Comparison of ENCODE assay signal across 8 cellular contexts in the genomic region with DNA sequence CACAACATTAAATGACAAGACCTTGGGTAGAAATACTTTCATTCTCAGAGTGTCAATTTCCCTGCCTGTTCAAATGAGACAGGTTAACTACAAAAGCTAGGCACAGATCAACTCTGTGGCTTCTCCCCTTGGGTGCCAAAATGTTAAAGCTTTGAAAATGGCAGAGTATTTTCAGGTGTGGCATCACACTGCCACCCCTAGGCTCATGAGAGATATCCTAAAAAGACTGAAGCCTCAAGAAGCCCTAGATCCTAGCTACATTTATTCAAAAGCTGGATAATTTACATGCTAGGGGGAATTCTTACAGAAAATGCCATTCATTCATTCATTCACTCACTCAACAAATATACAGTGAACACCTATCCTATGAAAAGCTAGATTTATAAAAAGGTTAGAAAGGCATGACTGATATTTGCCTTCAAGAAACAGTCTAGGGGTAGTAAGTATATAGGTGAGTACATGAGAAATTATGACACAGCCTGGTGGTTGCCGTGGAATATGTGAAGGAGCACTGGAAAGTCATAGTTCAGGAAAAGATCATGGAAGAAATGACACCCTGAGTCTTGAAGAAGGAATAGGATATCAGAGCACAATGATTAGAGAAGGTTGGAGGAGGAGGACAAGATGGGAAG. TPM values are rescaled to one million over a fixed set of nuclear protein-coding genes. Genes with fewer than 3 reads are reported as not detected.
DNase-seq lines count a peak whose midpoint lies in the region; ATAC-seq and TF ChIP-seq lines count a peak whose summit lies in the region.

No MANE protein-coding gene starts in this region.

- CTCF ChIA-PET in AG04450 (lab: Charles Lee), result interaction anchor here (0.6 to 6.6 kb wide), 15 partner anchors 12 to 591 kb away, joined by 3 to 207 read pairs (median 9); partner anchors contain the start of gene RHOU

- intact Hi-C loops in dorsolateral prefrontal cortex (cut with DNase I), result loop anchor here (1.0 to 10.0 kb wide), 2 partner anchors 24 to 520 kb away; partner anchors contain the start of gene RHOU (in 2 of the 2)
- intact Hi-C loops in gastrocnemius medialis (cut with DNase I; ENCODE audit: low total_unique reads), result no loop called here

- H3K27ac ChIP-seq in AG04450 (ENCODE audit: low read depth, low read length) (no peak overlapping the region), dorsolateral prefrontal cortex (peak overlapping the region in 23 of 59 donors; percentile 0 to 95 (median 22)), gastrocnemius medialis (no peak overlapping the region)

- TF ChIP-seq CTCF in AG04450 (IDR thresholded peaks at IDR 0.05; ENCODE audit: low read depth, low read length), result peak; percentile 27
- TF ChIP-seq CTCF in GM06990 (IDR thresholded peaks at IDR 0.05; ENCODE audit: insufficient read depth, low read length, poor library complexity, severe bottlenecking), result peak; percentile 22
- peak in 54 of 56 donors; percentile 29 to 74 (median 56) for TF ChIP-seq CTCF in dorsolateral prefrontal cortex (IDR thresholded peaks at IDR 0.05 in 54 of 56, conservative IDR thresholded peaks at IDR 0.05 in 2 of 56; ENCODE audit: low read depth in 1 of 56, partially characterized antibody in 56 of 56)
- TF ChIP-seq CTCF in gastrocnemius medialis (IDR thresholded peaks at IDR 0.05 in 4 of 5, conservative IDR thresholded peaks at IDR 0.05 in 1 of 5), result peak in 3 of 5 experiments; percentile 42 to 44 (median 42)

- no peak for DNase-seq in AG04450 (ENCODE audit: low read depth, low spot score)
- no peak for DNase-seq in GM06990 (ENCODE audit: extremely low read depth, insufficient read length)
- peak; percentile 31 for DNase-seq in NCI-H82 treated with DMSO at 0.1 percent for 48 hours (lab: John Stamatoyannopoulos, UW; ENCODE audit: unreplicated experiment)
- DNase-seq in dorsolateral prefrontal cortex, result peak in 1 of 10 donors; percentile 32
- no peak for DNase-seq in gastrocnemius medialis
- DNase-seq in EL, result no peak

- peaks cover 9% of the 10 kb centered on the region for H3K27me3 ChIP-seq in AG04450 (ENCODE audit: control insufficient read depth, insufficient read depth, low read length)
- no peaks in the 10 kb centered on the region for H3K27me3 ChIP-seq in GM06990 (replicated peaks; ENCODE audit: control insufficient read depth, insufficient read depth, low read length)
- H3K27me3 ChIP-seq in dorsolateral prefrontal cortex, result no peaks in the 10 kb centered on the region
- H3K27me3 ChIP-seq in gastrocnemius medialis, result no peaks in the 10 kb centered on the region

- no peak for TF ChIP-seq POLR2A in gastrocnemius medialis (IDR thresholded peaks at IDR 0.05)

- no peaks in the 10 kb centered on the region; the same call in 1 of the 2 replicates for H3K9me3 ChIP-seq in AG04450 (ENCODE audit: control insufficient read depth, insufficient read depth, low read length)
- no peaks in the 10 kb centered on the region for H3K9me3 ChIP-seq in gastrocnemius medialis

- no peaks in the 10 kb centered on the region for H3K36me3 ChIP-seq in GM06990 (ENCODE audit: control insufficient read depth, insufficient read depth, low read length)
- no peaks in the 10 kb centered on the region for H3K36me3 ChIP-seq in gastrocnemius medialis

- H3K4me3 ChIP-seq in AG04450 (ENCODE audit: low read depth, low read length) (no peak overlapping the region), GM06990 (replicated peaks; ENCODE audit: low read depth, low read length) (no peak overlapping the region), dorsolateral prefrontal cortex (no peak overlapping the region), gastrocnemius medialis (no peak overlapping the region)

- peaks cover 5 to 8% of the 10 kb centered on the region in 2 donors for H3K4me1 ChIP-seq in gastrocnemius medialis

- ATAC-seq in gastrocnemius medialis (peak; percentile 50 to 75), GM19351 (IDR thresholded peaks at IDR 0.05; ENCODE audit: unreplicated experiment) (no peak), GM18873 (IDR thresholded peaks at IDR 0.05; ENCODE audit: low FRiP score, unreplicated experiment) (no peak)

- in situ Hi-C loops in gastrocnemius medialis (cut with MboI; ENCODE audit: low sequenced_read_pairs in 4 of 4), result loop anchor here (5.0 to 25.0 kb wide), 2 partner anchors 227 to 1057 kb away; no protein-coding TSS in a partner anchor

- POLR2A ChIA-PET in AG04450 (lab: Yijun Ruan, JAX), result no interaction called here

RNA-seq across cellular contexts. Expression of gene RAB4A, which starts 15.9 kb away (rescaled TPM):
- 33.5 and 50.6 TPM in 2 replicates for polyA plus RNA-seq in AG04450 (2011; rRNA removed)
- 8.4 and 14.5 TPM in 2 replicates for polyA minus RNA-seq in AG04450 (2011; rRNA and poly(A)+ RNA removed)
- 100 to 1,000 TPM in 15 of 120 experiments, 10 to 100 TPM in 105; 64.3 to 117 (median 86.8) TPM for total RNA-seq in dorsolateral prefrontal cortex
- total RNA-seq in gastrocnemius medialis, result 10 to 100 TPM; 21.1 to 48.1 (median 29.2) TPM

Comparison
In these comparisons a context has a peak if more than half of its experiments do, and no peak if none do; other contexts are left out.
1. ATAC-seq: peak in gastrocnemius medialis (2 of 2); none in GM19351 (single experiment) and GM18873 (single experiment).
2. Peak in every context shown above with its lines, with median percentiles within 50 percentile points of each other: CTCF ChIP-seq.